Comparison of ENCODE assay signal across 15 cellular contexts in genomic region chr20:25380945-25381614, GRCh38.
"Had no signal": no experiment of that assay in that cellular context is flagged by ENCODE, and none has a peak within 500 bp of the region (broad histone marks: within the 10 kb centered on the region; RNA-seq: fewer than 3 reads in every experiment).

No MANE protein-coding gene starts in this region.

- H3K27me3 Mint-ChIP-seq: activated CD4-positive, alpha-beta T cell treated with anti-CD3 and anti-CD28 coated beads, Interleukin-2, amount 10 ng/mL, durations not matched to agents 7 days and 5 days; stimulated activated naive CD8-positive, alpha-beta T cell treated with anti-CD3 and anti-CD28 coated beads, Interleukin-15, Interleukin-2, amounts not matched to agents 100 ng/mL and 50 ng/mL, for 24 hours had no signal

- H3K9me3 Mint-ChIP-seq: activated CD4-positive, alpha-beta T cell treated with anti-CD3 and anti-CD28 coated beads, Interleukin-2, amount 10 ng/mL, durations not matched to agents 7 days and 5 days; stimulated activated naive CD8-positive, alpha-beta T cell treated with anti-CD3 and anti-CD28 coated beads, Interleukin-15, Interleukin-2, amounts not matched to agents 100 ng/mL and 50 ng/mL, for 24 hours; T-helper 2 cell treated with Interferon-gamma antibody and Interleukin-4, amounts not matched to agents 5 μg/mL and 100 μg/mL, for 36 hours had no signal

- H3K27ac Mint-ChIP-seq: activated CD4-positive, alpha-beta T cell treated with anti-CD3 and anti-CD28 coated beads, Interleukin-2, amount 10 ng/mL, durations not matched to agents 7 days and 5 days; stimulated activated naive CD8-positive, alpha-beta T cell treated with anti-CD3 and anti-CD28 coated beads, Interleukin-15, Interleukin-2, amounts not matched to agents 100 ng/mL and 50 ng/mL, for 24 hours; T-helper 2 cell treated with Interferon-gamma antibody and Interleukin-4, amounts not matched to agents 5 μg/mL and 100 μg/mL, for 36 hours had no signal

- DNase-seq: activated CD4-positive, alpha-beta T cell treated with anti-CD3 and anti-CD28 coated beads, Interleukin-2, amount 10 ng/mL, durations not matched to agents 7 days and 5 days; activated CD8-positive, alpha-beta memory T cell treated with anti-CD3 and anti-CD28 coated beads, Interleukin-2, amount 50 U/mL, for 48 hours; anterior cingulate cortex; brain microvascular endothelial cell; heart right ventricle; left cardiac atrium; midbrain; SW 1271; testis had no signal

- H3K4me3 Mint-ChIP-seq: activated CD4-positive, alpha-beta T cell treated with anti-CD3 and anti-CD28 coated beads, Interleukin-2, amount 10 ng/mL, durations not matched to agents 7 days and 5 days; stimulated activated naive CD8-positive, alpha-beta T cell treated with anti-CD3 and anti-CD28 coated beads, Interleukin-15, Interleukin-2, amounts not matched to agents 100 ng/mL and 50 ng/mL, for 24 hours; T-helper 2 cell treated with Interferon-gamma antibody and Interleukin-4, amounts not matched to agents 5 μg/mL and 100 μg/mL, for 36 hours had no signal

- FAIRE-seq: endometrium, urothelium cell line had no signal

- ATAC-seq: gastroesophageal sphincter, sciatic nerve had no signal
